In genomic region chr19:50357178-50358100, GRCh38 we compare ENCODE assay signal across 1 cellular context.
TF ChIP-seq lines count a peak whose summit lies in the region.

No MANE protein-coding gene starts in this region.

TF ChIP-seq in HEK293, 187 proteins besides CTCF, POLR2A, EP300 and RAD21 (continued from another document and continues in another):
- TF ChIP-seq PATZ1 (tag by site-specific recombination; IDR thresholded peaks at IDR 0.05) (peak; percentile 70; the same call in 1 of the 2 replicates), HOXA7 (CRISPR knock-in tag; IDR thresholded peaks at IDR 0.05; ENCODE audit: borderline replicate concordance) (no peak), ZNF248 (tag by site-specific recombination; IDR thresholded peaks at IDR 0.05) (no peak), ZNF600 (tag by site-specific recombination; IDR thresholded peaks at IDR 0.05) (no peak), EGR2 (tag by site-specific recombination; IDR thresholded peaks at IDR 0.05; ENCODE audit: low read depth) (0 out of 2 replicates have a peak, but pooled peaks have one; percentile 7), ZNF521 (tag by site-specific recombination; IDR thresholded peaks at IDR 0.05) (no peak), HOXC10 (CRISPR knock-in tag; IDR thresholded peaks at IDR 0.05) (no peak), ZNF214 (tag by site-specific recombination; IDR thresholded peaks at IDR 0.05; ENCODE audit: borderline replicate concordance) (no peak), ZBTB48 (tag by site-specific recombination; IDR thresholded peaks at IDR 0.05) (no peak), ZNF350 (tag by site-specific recombination; IDR thresholded peaks at IDR 0.05) (no peak), ZBTB21 (tag by site-specific recombination; IDR thresholded peaks at IDR 0.05) (0 out of 2 replicates have a peak, but pooled peaks have one; percentile 18), ZNF416 (tag by site-specific recombination; IDR thresholded peaks at IDR 0.05) (no peak), ZNF629 (tag by site-specific recombination; IDR thresholded peaks at IDR 0.05) (peak; percentile 28; the same call in 1 of the 2 replicates), ZNF561 (tag by site-specific recombination; IDR thresholded peaks at IDR 0.05; ENCODE audit: borderline replicate concordance) (0 out of 2 replicates have a peak, but pooled peaks have one; percentile 25), ZNF621 (tag by site-specific recombination; IDR thresholded peaks at IDR 0.05) (no peak), ZNF776 (tag by site-specific recombination; IDR thresholded peaks at IDR 0.05; ENCODE audit: borderline replicate concordance) (no peak), SCRT2 (tag by site-specific recombination; IDR thresholded peaks at IDR 0.05) (peak; percentile 100), KLF10 (tag by site-specific recombination; IDR thresholded peaks at IDR 0.05) (no peak), ZNF580 (tag by site-specific recombination; IDR thresholded peaks at IDR 0.05) (no peak), ZBTB6 (tag by site-specific recombination; IDR thresholded peaks at IDR 0.05) (no peak), ZNF830 (tag by site-specific recombination; IDR thresholded peaks at IDR 0.05; ENCODE audit: low read depth) (no peak), ZNF645 (tag by site-specific recombination; IDR thresholded peaks at IDR 0.05) (no peak), ZNF174 (tag by site-specific recombination; IDR thresholded peaks at IDR 0.05) (no peak), ZBTB20 (tag by site-specific recombination; IDR thresholded peaks at IDR 0.05) (no peak), ZNF121 (tag by site-specific recombination; IDR thresholded peaks at IDR 0.05) (no peak), INSM2 (tag by site-specific recombination; IDR thresholded peaks at IDR 0.05) (no peak), FEZF1 (tag by site-specific recombination; IDR thresholded peaks at IDR 0.05) (no peak), ZBTB26 (tag by site-specific recombination; optimal IDR thresholded peaks at IDR 0.05) (no peak), KLF7 (tag by site-specific recombination; IDR thresholded peaks at IDR 0.05; ENCODE audit: borderline replicate concordance) (no peak), ZNF146 (tag by site-specific recombination; IDR thresholded peaks at IDR 0.05) (no peak), ZNF138 (tag by site-specific recombination; IDR thresholded peaks at IDR 0.05; ENCODE audit: borderline replicate concordance) (no peak), ZIC2 (tag by site-specific recombination; IDR thresholded peaks at IDR 0.05) (no peak), MZF1 (tag by site-specific recombination; IDR thresholded peaks at IDR 0.05; ENCODE audit: borderline replicate concordance) (no peak; the same call in 1 of the 2 replicates), ZNF677 (tag by site-specific recombination; IDR thresholded peaks at IDR 0.05) (peak; percentile 54; the same call in 1 of the 2 replicates), ZNF335 (tag by site-specific recombination; conservative IDR thresholded peaks at IDR 0.05) (peak; percentile 65), ZFP3 (tag by site-specific recombination; IDR thresholded peaks at IDR 0.05; ENCODE audit: low read depth) (no peak), SETDB1 (IDR thresholded peaks at IDR 0.05; ENCODE audit: insufficient read length, low read length) (no peak), ZNF549 (tag by site-specific recombination; IDR thresholded peaks at IDR 0.05) (no peak), ZNF221 (tag by site-specific recombination; IDR thresholded peaks at IDR 0.05; ENCODE audit: borderline replicate concordance) (no peak), ZNF341 (tag by site-specific recombination; IDR thresholded peaks at IDR 0.05; ENCODE audit: low read depth) (no peak), ZNF211 (tag by site-specific recombination; IDR thresholded peaks at IDR 0.05; ENCODE audit: low read depth) (no peak), ZBTB44 (tag by site-specific recombination; IDR thresholded peaks at IDR 0.05) (no peak), ZSCAN16 (tag by site-specific recombination; IDR thresholded peaks at IDR 0.05) (no peak), ZXDB (tag by site-specific recombination; IDR thresholded peaks at IDR 0.05) (0 out of 2 replicates have a peak, but pooled peaks have one; percentile 31), ZBTB11 (tag by site-specific recombination; conservative IDR thresholded peaks at IDR 0.05; ENCODE audit: low read depth) (peak; percentile 33), OVOL3 (tag by site-specific recombination; IDR thresholded peaks at IDR 0.05) (no peak), ZNF518A (tag by site-specific recombination; conservative IDR thresholded peaks at IDR 0.05; ENCODE audit: low read depth) (no peak)
